In genomic region chr22:30356392-30357230, GRCh38 we compare ENCODE assay signal across 1 cellular context.
TF ChIP-seq lines count a peak whose summit lies in the region.

TSS of gene CCDC157 (plus strand) at chr22:30357007. CDS start at chr22:30366001, 8,994 bp downstream.
A gene with protein sequence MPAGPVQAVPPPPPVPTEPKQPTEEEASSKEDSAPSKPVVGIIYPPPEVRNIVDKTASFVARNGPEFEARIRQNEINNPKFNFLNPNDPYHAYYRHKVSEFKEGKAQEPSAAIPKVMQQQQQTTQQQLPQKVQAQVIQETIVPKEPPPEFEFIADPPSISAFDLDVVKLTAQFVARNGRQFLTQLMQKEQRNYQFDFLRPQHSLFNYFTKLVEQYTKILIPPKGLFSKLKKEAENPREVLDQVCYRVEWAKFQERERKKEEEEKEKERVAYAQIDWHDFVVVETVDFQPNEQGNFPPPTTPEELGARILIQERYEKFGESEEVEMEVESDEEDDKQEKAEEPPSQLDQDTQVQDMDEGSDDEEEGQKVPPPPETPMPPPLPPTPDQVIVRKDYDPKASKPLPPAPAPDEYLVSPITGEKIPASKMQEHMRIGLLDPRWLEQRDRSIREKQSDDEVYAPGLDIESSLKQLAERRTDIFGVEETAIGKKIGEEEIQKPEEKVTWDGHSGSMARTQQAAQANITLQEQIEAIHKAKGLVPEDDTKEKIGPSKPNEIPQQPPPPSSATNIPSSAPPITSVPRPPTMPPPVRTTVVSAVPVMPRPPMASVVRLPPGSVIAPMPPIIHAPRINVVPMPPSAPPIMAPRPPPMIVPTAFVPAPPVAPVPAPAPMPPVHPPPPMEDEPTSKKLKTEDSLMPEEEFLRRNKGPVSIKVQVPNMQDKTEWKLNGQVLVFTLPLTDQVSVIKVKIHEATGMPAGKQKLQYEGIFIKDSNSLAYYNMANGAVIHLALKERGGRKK (minus strand): TSS chr22:30356894. CDS start chr22:30356792, 102 bp downstream.

TF ChIP-seq in WTC11, 78 proteins besides CTCF, POLR2A, EP300 and RAD21 (continued from another document and continues in another):
- TF ChIP-seq AFF4 (CRISPR knock-in tag; IDR thresholded peaks at IDR 0.05; ENCODE audit: borderline replicate concordance) (no peak), ZNF219 (CRISPR knock-in tag; IDR thresholded peaks at IDR 0.05; ENCODE audit: borderline replicate concordance) (0 out of 2 replicates have a peak, but pooled peaks have one; percentile 42), MXD4 (CRISPR knock-in tag; IDR thresholded peaks at IDR 0.05; ENCODE audit: borderline replicate concordance) (no peak), JUN (CRISPR knock-in tag; IDR thresholded peaks at IDR 0.05) (0 out of 2 replicates have a peak, but pooled peaks have one; percentile 30), KAT7 (CRISPR knock-in tag; IDR thresholded peaks at IDR 0.05; ENCODE audit: borderline replicate concordance) (no peak), ZNF396 (CRISPR knock-in tag; IDR thresholded peaks at IDR 0.05; ENCODE audit: borderline replicate concordance) (no peak), NFATC4 (CRISPR knock-in tag; IDR thresholded peaks at IDR 0.05) (no peak; the same call in 1 of the 2 replicates), CREM (CRISPR knock-in tag; IDR thresholded peaks at IDR 0.05) (peak; percentile 94), TCF7 (CRISPR knock-in tag; IDR thresholded peaks at IDR 0.05; ENCODE audit: low read depth) (peak; percentile 85; the same call in 1 of the 2 replicates), ETV6 (CRISPR knock-in tag; IDR thresholded peaks at IDR 0.05) (no peak; the same call in none of the 2 replicates), SP1 (CRISPR knock-in tag; conservative IDR thresholded peaks at IDR 0.05) (peak; percentile 85), ZNF121 (CRISPR knock-in tag; IDR thresholded peaks at IDR 0.05) (no peak), JAZF1 (CRISPR knock-in tag; IDR thresholded peaks at IDR 0.05) (no peak), TEAD1 (CRISPR knock-in tag; IDR thresholded peaks at IDR 0.05) (peak; percentile 65), EMX1 (CRISPR knock-in tag; IDR thresholded peaks at IDR 0.05) (no peak), PRDM15 (CRISPR knock-in tag; IDR thresholded peaks at IDR 0.05) (peak; percentile 33; the same call in 1 of the 2 replicates), NR2C2 (CRISPR knock-in tag; IDR thresholded peaks at IDR 0.05) (no peak), OVOL2 (CRISPR knock-in tag; IDR thresholded peaks at IDR 0.05; ENCODE audit: borderline replicate concordance) (no peak), IRF2 (CRISPR knock-in tag; IDR thresholded peaks at IDR 0.05; ENCODE audit: borderline replicate concordance, low read depth) (peak; percentile 76; the same call in 1 of the 2 replicates), ZBTB21 (CRISPR knock-in tag; IDR thresholded peaks at IDR 0.05; ENCODE audit: borderline replicate concordance) (peak; percentile 86), NR1H2 (CRISPR knock-in tag; IDR thresholded peaks at IDR 0.05) (no peak), ZNF416 (CRISPR knock-in tag; IDR thresholded peaks at IDR 0.05) (no peak), USF1 (CRISPR knock-in tag; IDR thresholded peaks at IDR 0.05) (0 out of 2 replicates have a peak, but pooled peaks have one; percentile 29), SMAD4 (CRISPR knock-in tag; IDR thresholded peaks at IDR 0.05) (no peak), USF2 (CRISPR knock-in tag; IDR thresholded peaks at IDR 0.05) (no peak; the same call in 1 of the 2 replicates), SMAD3 (CRISPR knock-in tag; IDR thresholded peaks at IDR 0.05; ENCODE audit: borderline replicate concordance) (peak; percentile 86; the same call in 1 of the 2 replicates)
- TF ChIP-seq, protein P1, sequence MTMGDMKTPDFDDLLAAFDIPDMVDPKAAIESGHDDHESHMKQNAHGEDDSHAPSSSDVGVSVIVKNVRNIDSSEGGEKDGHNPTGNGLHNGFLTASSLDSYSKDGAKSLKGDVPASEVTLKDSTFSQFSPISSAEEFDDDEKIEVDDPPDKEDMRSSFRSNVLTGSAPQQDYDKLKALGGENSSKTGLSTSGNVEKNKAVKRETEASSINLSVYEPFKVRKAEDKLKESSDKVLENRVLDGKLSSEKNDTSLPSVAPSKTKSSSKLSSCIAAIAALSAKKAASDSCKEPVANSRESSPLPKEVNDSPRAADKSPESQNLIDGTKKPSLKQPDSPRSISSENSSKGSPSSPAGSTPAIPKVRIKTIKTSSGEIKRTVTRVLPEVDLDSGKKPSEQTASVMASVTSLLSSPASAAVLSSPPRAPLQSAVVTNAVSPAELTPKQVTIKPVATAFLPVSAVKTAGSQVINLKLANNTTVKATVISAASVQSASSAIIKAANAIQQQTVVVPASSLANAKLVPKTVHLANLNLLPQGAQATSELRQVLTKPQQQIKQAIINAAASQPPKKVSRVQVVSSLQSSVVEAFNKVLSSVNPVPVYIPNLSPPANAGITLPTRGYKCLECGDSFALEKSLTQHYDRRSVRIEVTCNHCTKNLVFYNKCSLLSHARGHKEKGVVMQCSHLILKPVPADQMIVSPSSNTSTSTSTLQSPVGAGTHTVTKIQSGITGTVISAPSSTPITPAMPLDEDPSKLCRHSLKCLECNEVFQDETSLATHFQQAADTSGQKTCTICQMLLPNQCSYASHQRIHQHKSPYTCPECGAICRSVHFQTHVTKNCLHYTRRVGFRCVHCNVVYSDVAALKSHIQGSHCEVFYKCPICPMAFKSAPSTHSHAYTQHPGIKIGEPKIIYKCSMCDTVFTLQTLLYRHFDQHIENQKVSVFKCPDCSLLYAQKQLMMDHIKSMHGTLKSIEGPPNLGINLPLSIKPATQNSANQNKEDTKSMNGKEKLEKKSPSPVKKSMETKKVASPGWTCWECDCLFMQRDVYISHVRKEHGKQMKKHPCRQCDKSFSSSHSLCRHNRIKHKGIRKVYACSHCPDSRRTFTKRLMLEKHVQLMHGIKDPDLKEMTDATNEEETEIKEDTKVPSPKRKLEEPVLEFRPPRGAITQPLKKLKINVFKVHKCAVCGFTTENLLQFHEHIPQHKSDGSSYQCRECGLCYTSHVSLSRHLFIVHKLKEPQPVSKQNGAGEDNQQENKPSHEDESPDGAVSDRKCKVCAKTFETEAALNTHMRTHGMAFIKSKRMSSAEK (CRISPR knock-in tag; IDR thresholded peaks at IDR 0.05; ENCODE audit: borderline replicate concordance): no peak
- TF ChIP-seq, protein P2, sequence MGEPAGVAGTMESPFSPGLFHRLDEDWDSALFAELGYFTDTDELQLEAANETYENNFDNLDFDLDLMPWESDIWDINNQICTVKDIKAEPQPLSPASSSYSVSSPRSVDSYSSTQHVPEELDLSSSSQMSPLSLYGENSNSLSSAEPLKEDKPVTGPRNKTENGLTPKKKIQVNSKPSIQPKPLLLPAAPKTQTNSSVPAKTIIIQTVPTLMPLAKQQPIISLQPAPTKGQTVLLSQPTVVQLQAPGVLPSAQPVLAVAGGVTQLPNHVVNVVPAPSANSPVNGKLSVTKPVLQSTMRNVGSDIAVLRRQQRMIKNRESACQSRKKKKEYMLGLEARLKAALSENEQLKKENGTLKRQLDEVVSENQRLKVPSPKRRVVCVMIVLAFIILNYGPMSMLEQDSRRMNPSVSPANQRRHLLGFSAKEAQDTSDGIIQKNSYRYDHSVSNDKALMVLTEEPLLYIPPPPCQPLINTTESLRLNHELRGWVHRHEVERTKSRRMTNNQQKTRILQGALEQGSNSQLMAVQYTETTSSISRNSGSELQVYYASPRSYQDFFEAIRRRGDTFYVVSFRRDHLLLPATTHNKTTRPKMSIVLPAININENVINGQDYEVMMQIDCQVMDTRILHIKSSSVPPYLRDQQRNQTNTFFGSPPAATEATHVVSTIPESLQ (CRISPR knock-in tag; IDR thresholded peaks at IDR 0.05): no peak
- TF ChIP-seq, protein P3, sequence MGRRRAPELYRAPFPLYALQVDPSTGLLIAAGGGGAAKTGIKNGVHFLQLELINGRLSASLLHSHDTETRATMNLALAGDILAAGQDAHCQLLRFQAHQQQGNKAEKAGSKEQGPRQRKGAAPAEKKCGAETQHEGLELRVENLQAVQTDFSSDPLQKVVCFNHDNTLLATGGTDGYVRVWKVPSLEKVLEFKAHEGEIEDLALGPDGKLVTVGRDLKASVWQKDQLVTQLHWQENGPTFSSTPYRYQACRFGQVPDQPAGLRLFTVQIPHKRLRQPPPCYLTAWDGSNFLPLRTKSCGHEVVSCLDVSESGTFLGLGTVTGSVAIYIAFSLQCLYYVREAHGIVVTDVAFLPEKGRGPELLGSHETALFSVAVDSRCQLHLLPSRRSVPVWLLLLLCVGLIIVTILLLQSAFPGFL (CRISPR knock-in tag; IDR thresholded peaks at IDR 0.05; ENCODE audit: borderline replicate concordance): no peak
- TF ChIP-seq, protein P4, sequence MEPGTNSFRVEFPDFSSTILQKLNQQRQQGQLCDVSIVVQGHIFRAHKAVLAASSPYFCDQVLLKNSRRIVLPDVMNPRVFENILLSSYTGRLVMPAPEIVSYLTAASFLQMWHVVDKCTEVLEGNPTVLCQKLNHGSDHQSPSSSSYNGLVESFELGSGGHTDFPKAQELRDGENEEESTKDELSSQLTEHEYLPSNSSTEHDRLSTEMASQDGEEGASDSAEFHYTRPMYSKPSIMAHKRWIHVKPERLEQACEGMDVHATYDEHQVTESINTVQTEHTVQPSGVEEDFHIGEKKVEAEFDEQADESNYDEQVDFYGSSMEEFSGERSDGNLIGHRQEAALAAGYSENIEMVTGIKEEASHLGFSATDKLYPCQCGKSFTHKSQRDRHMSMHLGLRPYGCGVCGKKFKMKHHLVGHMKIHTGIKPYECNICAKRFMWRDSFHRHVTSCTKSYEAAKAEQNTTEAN (CRISPR knock-in tag; IDR thresholded peaks at IDR 0.05): peak; percentile 77
- TF ChIP-seq, protein P5, sequence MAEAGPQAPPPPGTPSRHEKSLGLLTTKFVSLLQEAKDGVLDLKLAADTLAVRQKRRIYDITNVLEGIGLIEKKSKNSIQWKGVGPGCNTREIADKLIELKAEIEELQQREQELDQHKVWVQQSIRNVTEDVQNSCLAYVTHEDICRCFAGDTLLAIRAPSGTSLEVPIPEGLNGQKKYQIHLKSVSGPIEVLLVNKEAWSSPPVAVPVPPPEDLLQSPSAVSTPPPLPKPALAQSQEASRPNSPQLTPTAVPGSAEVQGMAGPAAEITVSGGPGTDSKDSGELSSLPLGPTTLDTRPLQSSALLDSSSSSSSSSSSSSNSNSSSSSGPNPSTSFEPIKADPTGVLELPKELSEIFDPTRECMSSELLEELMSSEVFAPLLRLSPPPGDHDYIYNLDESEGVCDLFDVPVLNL (CRISPR knock-in tag; IDR thresholded peaks at IDR 0.05; ENCODE audit: borderline replicate concordance, low read depth): peak; percentile 73
